22 cellular contexts compared by ENCODE assay signal in genomic region chrX:119895843-119896326, GRCh38. TPM values are rescaled to one million over a fixed set of nuclear protein-coding genes. Genes with fewer than 3 reads are reported as not detected.
DNase-seq lines count a peak whose midpoint lies in the region; ATAC-seq, FAIRE-seq and TF ChIP-seq lines count a peak whose summit lies in the region.
"Had no signal": no experiment of that assay in that cellular context is flagged by ENCODE, and none has a peak within 500 bp of the region (broad histone marks: within the 10 kb centered on the region; RNA-seq: fewer than 3 reads in every experiment).

TSS of gene AKAP14 (plus strand) at chrX:119895893. CDS start at chrX:119903224, 7,331 bp downstream.

- TF ChIP-seq EP300 in A549 (IDR thresholded peaks at IDR 0.05) (no peak), H1 (IDR thresholded peaks at IDR 0.05; ENCODE audit: borderline replicate concordance in 1 of 2, low read depth in 2 of 2, low read length in 2 of 2) (no peak)

- H4K8ac ChIP-seq in H1 (ENCODE audit: extremely low read depth, insufficient read depth, low read length) = no peak within 1 kb of the TSS

- H3K4me1 ChIP-seq in A549 = peaks cover 4% of the 10 kb centered on the region; the same call in 2 of the 3 replicates
- peaks cover 0 to 2% (median 0%) of the 10 kb centered on the region in 4 experiments; a peak in 1 of 7 replicates for H3K4me1 ChIP-seq in H1 (replicated peaks in 1 of 4; ENCODE audit: control insufficient read depth in 3 of 4, insufficient read depth in 4 of 4, low read length in 3 of 4)
- H3K4me1 ChIP-seq in BE2C = no peaks in the 10 kb centered on the region
- no peaks in the 10 kb centered on the region for H3K4me1 ChIP-seq in esophagus squamous epithelium
- H3K4me1 ChIP-seq: uterus had no signal

- peak in 1 of 2 experiments; percentile 24 for DNase-seq in A549 (ENCODE audit: low read depth in 1 of 2, low spot score in 1 of 2)
- DNase-seq in H7 = peak; percentile 70
- DNase-seq in NCI-H82 treated with DMSO at 0.1 percent for 48 hours (lab: John Stamatoyannopoulos, UW; ENCODE audit: unreplicated experiment) = peak; percentile 29
- no peak for DNase-seq in H1 (ENCODE audit: low read depth in 1 of 2, low spot score in 2 of 2)
- no peak for DNase-seq in GDM1 (lab: John Stamatoyannopoulos, UW)
- no peak for DNase-seq in BE2C
- DNase-seq in esophagus squamous epithelium (lab: John Stamatoyannopoulos, UW) = no peak
- DNase-seq: activated CD4-positive, alpha-beta T cell treated with anti-CD3 and anti-CD28 coated beads, Interleukin-2, amount 50 U/mL, for 48 hours; activated T-cell treated with anti-CD3 and anti-CD28 coated beads for 4 hours; CD4-positive, CD25-positive, alpha-beta regulatory T cell; DMS79 treated with DMSO at 0.1 percent for 48 hours; effector memory CD8-positive, alpha-beta T cell; NCI-H1105 treated with DMSO at 0.1 percent for 48 hours; nucleus accumbens; Right ventricle myocardium superior; stimulated activated CD4-positive, alpha-beta T cell treated with anti-CD3 and anti-CD28 coated beads, Interleukin-12 subunit alpha, Interleukin-12 subunit beta, amount 100 ng/mL, for 4 hours; T-helper 2 cell; uterus had no signal

- H4K5ac ChIP-seq in H1 (ENCODE audit: insufficient read length, low read depth, low read length) = no peak within 1 kb of the TSS

- peak within 1 kb of the TSS; percentile 6; the same call in 1 of the 2 replicates for H2BK12ac ChIP-seq in H1 (ENCODE audit: low read depth, low read length)

- POLR2A ChIA-PET in A549 (lab: Yijun Ruan, JAX) = interaction anchor here (0.8 kb wide), 1 partner anchor 428 kb away, joined by 3 read pairs; the partner anchor contains the start of gene SLC25A5
- POLR2A ChIA-PET in H1 (lab: Charles Lee; ENCODE audit: partially characterized antibody) = no interaction called here

- TF ChIP-seq POLR2A in A549 (IDR thresholded peaks at IDR 0.05; ENCODE audit: low read length) (no peak), H1 (IDR thresholded peaks at IDR 0.05; ENCODE audit: control extremely low read depth in 1 of 2, low read depth in 2 of 2, low read length in 2 of 2) (no peak), esophagus squamous epithelium (IDR thresholded peaks at IDR 0.05) (no peak)

- H3K56ac ChIP-seq in H1 (replicated peaks; ENCODE audit: insufficient read length, low read depth, low read length) = no peak within 1 kb of the TSS

- ATAC-seq in A549 (peak; percentile 34 to 63; a peak in 5 of 6 replicates), HG02759 (IDR thresholded peaks at IDR 0.05; ENCODE audit: unreplicated experiment) (no peak)
- ATAC-seq: effector memory CD8-positive, alpha-beta T cell had no signal

- H2BK15ac ChIP-seq in H1 (ENCODE audit: low read length) = no peak within 1 kb of the TSS

- H3K9ac ChIP-seq in H1 (replicated peaks in 1 of 4; ENCODE audit: extremely low read depth in 1 of 4, low read depth in 3 of 4, low read length in 3 of 4) = no peak within 1 kb of the TSS

- no peaks in the 10 kb centered on the region for H4K20me1 ChIP-seq in H1 (replicated peaks in 1 of 2; ENCODE audit: control insufficient read depth in 1 of 2, insufficient read depth in 2 of 2, low read length in 2 of 2)

- no peak within 1 kb of the TSS for H3K23ac ChIP-seq in H1 (ENCODE audit: insufficient read length)

- H3K4me2 ChIP-seq in A549 (no peak within 1 kb of the TSS), H1 (ENCODE audit: insufficient read depth in 1 of 2, low read depth in 2 of 2, low read length in 2 of 2) (peak within 1 kb of the TSS; percentile 16 to 47; a peak in 3 of 4 replicates)

- no peak within 1 kb of the TSS for H2AFZ ChIP-seq in H1 (ENCODE audit: low read length)

- FAIRE-seq in A549 (lab: Jason Lieb, UNC) = peak; percentile 97
- peak; percentile 96 for FAIRE-seq in H1 (lab: Jason Lieb, UNC)

- H3K79me1 ChIP-seq in H1 (ENCODE audit: low read depth, low read length) = no peaks in the 10 kb centered on the region

- H3K79me2 ChIP-seq in H1 (ENCODE audit: control insufficient read depth in 1 of 2, insufficient read depth in 2 of 2, low read length in 2 of 2) = no peaks in the 10 kb centered on the region

- H2AK5ac ChIP-seq in H1 (ENCODE audit: low read depth, low read length) = no peak within 1 kb of the TSS

- TF ChIP-seq RAD21 in A549 (conservative IDR thresholded peaks at IDR 0.05 in 1 of 2, IDR thresholded peaks at IDR 0.05 in 1 of 2) = no peak
- TF ChIP-seq RAD21 in H1 (IDR thresholded peaks at IDR 0.05 in 1 of 2, conservative IDR thresholded peaks at IDR 0.05 in 1 of 2; ENCODE audit: low read depth in 2 of 2, low read length in 2 of 2) = no peak

- H3K4ac ChIP-seq in H1 (replicated peaks; ENCODE audit: insufficient read length, low read depth, low read length) = no peak within 1 kb of the TSS

- no peak within 1 kb of the TSS for H2BK5ac ChIP-seq in H1 (ENCODE audit: low read depth, low read length)

- H2BK120ac ChIP-seq in H1 (replicated peaks; ENCODE audit: low read depth, low read length) = no peak within 1 kb of the TSS

- TF ChIP-seq CTCF in A549 (IDR thresholded peaks at IDR 0.05) (no peak), H1 (IDR thresholded peaks at IDR 0.05; ENCODE audit: control extremely low read depth in 1 of 3, insufficient read depth in 1 of 3, low read depth in 1 of 3, low read length in 3 of 3) (no peak), BE2C (IDR thresholded peaks at IDR 0.05; ENCODE audit: low read depth, low read length) (no peak), esophagus squamous epithelium (IDR thresholded peaks at IDR 0.05) (no peak)

- H3K4me3 ChIP-seq in A549 (no peak within 1 kb of the TSS), H7 (ENCODE audit: insufficient read depth, low read depth, low read length) (no peak within 1 kb of the TSS), H1 (ENCODE audit: extremely low read depth in 1 of 4, insufficient read depth in 2 of 4, low read depth in 3 of 4, low read length in 4 of 4) (peak within 1 kb of the TSS in 1 of 4 experiments; percentile 44; a peak in 2 of 8 replicates), BE2C (ENCODE audit: low read depth, low read length) (no peak within 1 kb of the TSS), esophagus squamous epithelium (no peak within 1 kb of the TSS)
- H3K4me3 ChIP-seq: uterus had no signal

- H2BK20ac ChIP-seq in H1 (ENCODE audit: low read length) = no peak within 1 kb of the TSS

- H3K9me3 ChIP-seq in A549 (no peaks in the 10 kb centered on the region), H1 (ENCODE audit: insufficient read depth in 2 of 2, low read depth in 1 of 2, low read length in 1 of 2) (no peaks in the 10 kb centered on the region), BE2C (no peaks in the 10 kb centered on the region), esophagus squamous epithelium (no peaks in the 10 kb centered on the region)
- H3K9me3 ChIP-seq: uterus had no signal

- intact Hi-C loops in esophagus squamous epithelium (cut with DNase I) = no loop called here

- 80% methylated on average over 3 of the region's 4 CpGs for WGBS in A549 (ENCODE audit: missing lambda C conversion rate)
- 35% methylated on average over 4 of the region's 4 CpGs; no CpG with 5 or more reads in 1 of the 2 experiments for WGBS in H1 (ENCODE audit: extremely low coverage in 1 of 2, insufficient coverage in 1 of 2, insufficient read length in 1 of 2, insufficient replicate concordance in 2 of 2, low coverage in 1 of 2, low lambda C conversion rate in 2 of 2, missing lambda C conversion rate in 1 of 2), 2 experiments
- WGBS in esophagus squamous epithelium, 2 donors = 63 to 66% methylated on average over 2 to 4 of the region's 4 CpGs

- H3K14ac ChIP-seq in H1 (ENCODE audit: insufficient read length) = no peak within 1 kb of the TSS

- H3K36me3 ChIP-seq in H7 (replicated peaks; ENCODE audit: control insufficient read depth, insufficient read depth, low read length) (no peaks in the 10 kb centered on the region), H1 (ENCODE audit: control insufficient read depth in 2 of 4, insufficient read depth in 4 of 4, low read length in 3 of 4) (no peaks in the 10 kb centered on the region), BE2C (no peaks in the 10 kb centered on the region), esophagus squamous epithelium (no peaks in the 10 kb centered on the region)
- H3K36me3 ChIP-seq: uterus had no signal

- no peaks in the 10 kb centered on the region for H3K23me2 ChIP-seq in H1 (ENCODE audit: low read depth, low read length)

- CTCF ChIA-PET in A549 (lab: Yijun Ruan, JAX) = interaction anchor here (0.6 kb wide), 1 partner anchor 8 kb away, joined by 4 read pairs; no protein-coding TSS in a partner anchor
- CTCF ChIA-PET in H1 (lab: Charles Lee; ENCODE audit: partially characterized antibody) = no interaction called here

- H3K27me3 ChIP-seq in H7 (ENCODE audit: control insufficient read depth, insufficient read depth, low read length) (no peaks in the 10 kb centered on the region), H1 (replicated peaks in 1 of 4; ENCODE audit: control insufficient read depth in 3 of 4, extremely low read depth in 1 of 4, insufficient read depth in 3 of 4, low read length in 3 of 4) (no peaks in the 10 kb centered on the region), BE2C (no peaks in the 10 kb centered on the region), esophagus squamous epithelium (no peaks in the 10 kb centered on the region)
- H3K27me3 ChIP-seq: uterus had no signal

- H4K91ac ChIP-seq in H1 (replicated peaks; ENCODE audit: insufficient read length, low read length) = no peak within 1 kb of the TSS

- H3K27ac ChIP-seq in A549 (no peak within 1 kb of the TSS), H1 (ENCODE audit: low read depth, low read length) (no peak within 1 kb of the TSS), esophagus squamous epithelium (no peak within 1 kb of the TSS)
- H3K27ac ChIP-seq: uterus had no signal

- H3K18ac ChIP-seq in H1 (ENCODE audit: extremely low read depth, low read length) = no peak within 1 kb of the TSS

RNA-seq across cellular contexts. Expression of gene AKAP14, which starts in this region (rescaled TPM):
- polyA plus RNA-seq in A549 (2011; rRNA removed) = 0.09 TPM in 1 of 2 replicates, not detected in the other
- polyA plus RNA-seq in A549 (2012; cell fraction: cytosol; rRNA removed) = not detected in 2 replicates
- not detected in 2 replicates for polyA plus RNA-seq in A549 (2012; cell fraction: nucleus; rRNA removed)
- polyA plus RNA-seq in A549 (2017; fragmentation: RNase III; extraction: RNeasy Plus Mini Kit Qiagen cat#74134 plus additional on column Dnase treatment) = not detected in 3 replicates
- polyA minus RNA-seq in A549 (2011; rRNA and poly(A)+ RNA removed) = not detected in 2 replicates
- not detected in 2 replicates for total RNA-seq in H7 (2014; rRNA removed; shearing (Covaris generic))
- total RNA-seq in H1 (2021; fragmentation: NEBNext Ultra II Directional; extraction: Animal tissue kit (Norgen Biotek cat#: 25700)) = 1.3 and 1.7 TPM in 2 replicates
- polyA plus RNA-seq in H1 (2011; rRNA removed) = 0.77 and 0.79 TPM in 2 replicates
- 1.5 TPM for polyA plus RNA-seq in H1 (2011; cell fraction: cytosol; rRNA removed)
- 0.20 TPM for polyA plus RNA-seq in H1 (2011; cell fraction: nucleus; rRNA removed)
- 1.1 to 2.7 TPM (median 2.3 TPM) in 4 replicates for polyA plus RNA-seq in H1 (2012, experiment 1 of 2)
- not detected for polyA plus RNA-seq in H1 (2012, experiment 2 of 2)
- polyA plus RNA-seq in H1 (2013, experiment 1 of 2) = 2.1 TPM
- 2.3 TPM for polyA plus RNA-seq in H1 (2013, experiment 2 of 2)
- 0.41 TPM in 1 of 2 replicates, not detected in the other for polyA minus RNA-seq in H1 (2011; rRNA and poly(A)+ RNA removed)
- not detected for polyA minus RNA-seq in H1 (2011; cell fraction: cytosol; rRNA and poly(A)+ RNA removed)
- not detected for polyA minus RNA-seq in H1 (2011; cell fraction: nucleus; rRNA and poly(A)+ RNA removed)
- not detected for polyA plus RNA-seq in BE2C (2012; ENCODE audit: insufficient read depth, insufficient read length, low read depth)
- total RNA-seq in esophagus squamous epithelium = not detected
- total RNA-seq: CD4-positive, CD25-positive, alpha-beta regulatory T cell; liver; renal cortical epithelial cell; Right ventricle myocardium superior; subcutaneous adipose tissue had no signal
- polyA plus RNA-seq: CD4-positive, CD25-positive, alpha-beta regulatory T cell; liver had no signal

Comparison
In these comparisons a context has a peak if more than half of its experiments do, and no peak if none do; other contexts are left out.
1. Peak in ATAC-seq in A549; RNA of the gene not detected or under 1 TPM.
2. Peak in DNase-seq in H7; RNA of the gene not detected or under 1 TPM.